In the genomic region with DNA sequence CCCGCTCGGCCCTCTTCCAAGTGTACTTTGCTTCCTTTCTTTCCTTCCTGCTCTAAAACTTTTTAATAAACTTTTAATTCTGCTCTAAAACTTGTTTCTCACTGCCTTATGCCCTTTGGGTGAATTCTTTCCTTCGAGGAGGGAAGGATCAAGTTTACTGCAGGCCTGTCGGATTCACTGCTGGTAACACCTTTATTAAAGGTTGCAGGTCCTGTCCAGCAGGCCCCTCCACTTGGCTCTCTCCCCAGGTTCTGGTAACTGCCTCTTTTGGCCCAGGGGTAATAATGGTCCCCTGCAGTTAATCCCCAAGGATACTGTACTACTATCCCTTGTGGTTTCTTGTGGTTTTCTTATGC, we compare ENCODE assay signal across 24 cellular contexts.
DNase-seq lines count a peak whose midpoint lies in the region; ATAC-seq and TF ChIP-seq lines count a peak whose summit lies in the region.
"Had no signal": no experiment of that assay in that cellular context is flagged by ENCODE, and none has a peak within 500 bp of the region (broad histone marks: within the 10 kb centered on the region; RNA-seq: fewer than 3 reads in every experiment).

No MANE protein-coding gene starts in this region.

- no peaks in the 10 kb centered on the region for H3F3A ChIP-seq in smooth muscle cell (ENCODE audit: low read depth)

- CTCF ChIA-PET in mammary epithelial cell (lab: Charles Lee; ENCODE audit: low non-redundant PET): no interaction called here

- H3K4me3 ChIP-seq in breast epithelium (no peak overlapping the region), mammary epithelial cell (replicated peaks in 1 of 3; ENCODE audit: insufficient read depth in 1 of 3, low read depth in 2 of 3, low read length in 3 of 3) (no peak overlapping the region), SJSA1 (no peak overlapping the region), smooth muscle cell (no peak overlapping the region)
- H3K4me3 ChIP-seq: BLaER1 treated with 17β-estradiol and CSF1 and Interleukin-3, amounts not matched to agents 10 nM and 100 nM; Peyer's patch had no signal

- H3K27me3 ChIP-seq in breast epithelium (no peaks in the 10 kb centered on the region), mammary epithelial cell (ENCODE audit: insufficient read depth, low read length) (no peaks in the 10 kb centered on the region), SJSA1 (replicated peaks) (no peaks in the 10 kb centered on the region), smooth muscle cell (ENCODE audit: low read depth) (no peaks in the 10 kb centered on the region)
- H3K27me3 ChIP-seq: BLaER1 treated with 17β-estradiol and CSF1 and Interleukin-3, amounts not matched to agents 10 nM and 100 nM; Peyer's patch had no signal

- DNase-seq in breast epithelium (ENCODE audit: low spot score in 2 of 2): peak in 1 of 2 donors; percentile 23
- no peak for DNase-seq in mammary epithelial cell
- no peak for DNase-seq in SJSA1 (ENCODE audit: low read depth in 1 of 2, low spot score in 2 of 2)
- DNase-seq in islet precursor cell: peak; percentile 72
- no peak for DNase-seq in smooth muscle cell (lab: John Stamatoyannopoulos, UW; ENCODE audit: unreplicated experiment)
- DNase-seq in activated T-cell treated with anti-CD3 and anti-CD28 coated beads, Interleukin-2, amount 50 U/mL, for 4 hours: no peak
- DNase-seq in CD14-positive monocyte (ENCODE audit: low spot score): no peak
- DNase-seq in activated CD4-positive, alpha-beta T cell treated with anti-CD3 and anti-CD28 coated beads, Interleukin-2, amount 50 U/mL, for 48 hours: no peak
- DNase-seq: activated CD8-positive, alpha-beta T cell treated with anti-CD3 and anti-CD28 coated beads for 36 hours; activated naive CD4-positive, alpha-beta T cell treated with anti-CD3 and anti-CD28 coated beads, Interleukin-2, amount 50 U/mL, for 16 hours; Karpas-422; left ventricle myocardium superior; MV-4-11; naive thymus-derived CD8-positive, alpha-beta T cell; NCI-H1436; NCI-H2081 treated with DMSO at 0.1 percent for 48 hours; NCI-H345; Peyer's patch; stimulated activated naive CD4-positive, alpha-beta T cell; SW 1271 had no signal

- H3K9ac ChIP-seq in mammary epithelial cell (ENCODE audit: insufficient read depth, low read length) (no peak overlapping the region), smooth muscle cell (ENCODE audit: low read depth) (no peak overlapping the region)
- H3K9ac ChIP-seq: BLaER1 treated with 17β-estradiol and CSF1 and Interleukin-3, amounts not matched to agents 10 nM and 100 nM had no signal

- H4K20me1 ChIP-seq in mammary epithelial cell (ENCODE audit: insufficient read depth, low read length) (no peaks in the 10 kb centered on the region), smooth muscle cell (ENCODE audit: low read depth) (no peaks in the 10 kb centered on the region)
- H4K20me1 ChIP-seq: BLaER1 treated with 17β-estradiol and CSF1 and Interleukin-3, amounts not matched to agents 10 nM and 100 nM had no signal

- H3K4me2 ChIP-seq in mammary epithelial cell (ENCODE audit: insufficient read depth, low read depth, low read length) (no peak overlapping the region), smooth muscle cell (peak overlapping the region; percentile 43)
- H3K4me2 ChIP-seq: BLaER1 treated with 17β-estradiol and CSF1 and Interleukin-3, amounts not matched to agents 10 nM and 100 nM had no signal

- no peaks in the 10 kb centered on the region for H3K4me1 ChIP-seq in breast epithelium
- no peaks in the 10 kb centered on the region for H3K4me1 ChIP-seq in mammary epithelial cell (ENCODE audit: insufficient read depth, low read length)
- H3K4me1 ChIP-seq in SJSA1 (replicated peaks): peaks cover 21% of the 10 kb centered on the region
- H3K4me1 ChIP-seq in smooth muscle cell (ENCODE audit: low read depth): peaks cover 10% of the 10 kb centered on the region
- H3K4me1 ChIP-seq: BLaER1 treated with 17β-estradiol and CSF1 and Interleukin-3, amounts not matched to agents 10 nM and 100 nM; Peyer's patch had no signal

- H3K9me3 Mint-ChIP-seq in activated T-cell treated with anti-CD3 and anti-CD28 coated beads, Interleukin-2, amount 50 U/mL, for 4 hours: peaks cover 4% of the 10 kb centered on the region
- peaks cover 14 to 26% (median 18%) of the 10 kb centered on the region in 7 donors for H3K9me3 Mint-ChIP-seq in CD14-positive monocyte

- peak overlapping the region; percentile 19 to 55 for H3K27ac ChIP-seq in breast epithelium
- no peak overlapping the region for H3K27ac ChIP-seq in mammary epithelial cell (ENCODE audit: insufficient read depth, low read depth, low read length)
- peak overlapping the region; percentile 62; the same call in 1 of the 2 replicates for H3K27ac ChIP-seq in SJSA1
- H3K27ac ChIP-seq in smooth muscle cell (ENCODE audit: low read depth): peak overlapping the region; percentile 61
- H3K27ac ChIP-seq: 22Rv1; BLaER1 treated with 17β-estradiol and CSF1 and Interleukin-3, amounts not matched to agents 10 nM and 100 nM; Peyer's patch had no signal

- no peaks in the 10 kb centered on the region for H3K36me3 Mint-ChIP-seq in activated T-cell treated with anti-CD3 and anti-CD28 coated beads, Interleukin-2, amount 50 U/mL, for 4 hours (ENCODE audit: insufficient read depth)
- H3K36me3 Mint-ChIP-seq in CD14-positive monocyte: peaks cover 0 to 2% of the 10 kb centered on the region in 2 donors
- H3K36me3 Mint-ChIP-seq: brain had no signal

- BruUV-seq in mammary epithelial cell (replicated peaks; lab: Mats Ljungman, UMichigan): no TSS peak

- ATAC-seq in activated T-cell treated with anti-CD3 and anti-CD28 coated beads, Interleukin-2, amount 50 U/mL, for 4 hours: no peak
- ATAC-seq: activated CD8-positive, alpha-beta T cell treated with anti-CD3 and anti-CD28 coated beads for 36 hours; activated T-helper 17 cell treated with anti-CD3 and anti-CD28 coated beads, Interleukin-2, amount 50 U/mL, for 72 hours; left ventricle myocardium superior; naive thymus-derived CD8-positive, alpha-beta T cell had no signal

- no peaks in the 10 kb centered on the region for H3K4me1 Mint-ChIP-seq in activated T-cell treated with anti-CD3 and anti-CD28 coated beads, Interleukin-2, amount 50 U/mL, for 4 hours (ENCODE audit: low read depth)
- H3K4me1 Mint-ChIP-seq in CD14-positive monocyte: no peaks in the 10 kb centered on the region
- H3K4me1 Mint-ChIP-seq: activated T-helper 17 cell treated with anti-CD3 and anti-CD28 coated beads, Interleukin-2, amount 50 U/mL, for 72 hours; naive thymus-derived CD8-positive, alpha-beta T cell had no signal

- H3K27ac Mint-ChIP-seq in CD14-positive monocyte: no peak overlapping the region
- H3K27ac Mint-ChIP-seq: activated CD8-positive, alpha-beta T cell treated with anti-CD3 and anti-CD28 coated beads for 36 hours; activated T-helper 17 cell treated with anti-CD3 and anti-CD28 coated beads, Interleukin-2, amount 50 U/mL, for 72 hours had no signal

- dilution Hi-C loops in mammary epithelial cell (cut with HindIII; ENCODE audit: low sequenced_read_pairs): no loop called here

- intact Hi-C loops in breast epithelium (cut with DNase I; ENCODE audit: low total_unique reads) (no loop called here), mammary epithelial cell (cut with micrococcal nuclease) (no loop called here), CD14-positive monocyte (cut with micrococcal nuclease) (no loop called here)

- in situ Hi-C loops in mammary epithelial cell (cut with MboI; ENCODE audit: low sequenced_read_pairs in 2 of 2): no loop called here

- H3K36me3 ChIP-seq in breast epithelium: no peaks in the 10 kb centered on the region
- H3K36me3 ChIP-seq in mammary epithelial cell (ENCODE audit: insufficient read depth, low read length): no peaks in the 10 kb centered on the region
- no peaks in the 10 kb centered on the region for H3K36me3 ChIP-seq in SJSA1
- no peaks in the 10 kb centered on the region for H3K36me3 ChIP-seq in smooth muscle cell (ENCODE audit: low read depth)
- H3K36me3 ChIP-seq: BLaER1 treated with 17β-estradiol and CSF1 and Interleukin-3, amounts not matched to agents 10 nM and 100 nM; Peyer's patch had no signal

- TF ChIP-seq POLR2A in breast epithelium (IDR thresholded peaks at IDR 0.05): no peak

- TF ChIP-seq CTCF in breast epithelium (IDR thresholded peaks at IDR 0.05) (no peak), mammary epithelial cell (conservative IDR thresholded peaks at IDR 0.05 in 1 of 2, IDR thresholded peaks at IDR 0.05 in 1 of 2; ENCODE audit: extremely low read depth in 1 of 2, insufficient read depth in 1 of 2, low read depth in 1 of 2, low read length in 2 of 2) (no peak), smooth muscle cell (IDR thresholded peaks at IDR 0.05; ENCODE audit: borderline replicate concordance, insufficient read depth, poor library complexity, severe bottlenecking) (no peak), CD14-positive monocyte (IDR thresholded peaks at IDR 0.05) (no peak)

- no peak overlapping the region for H2AFZ ChIP-seq in mammary epithelial cell (ENCODE audit: low read depth, low read length)
- no peak overlapping the region for H2AFZ ChIP-seq in smooth muscle cell (ENCODE audit: low read depth)

- H3K4me3 Mint-ChIP-seq in activated T-cell treated with anti-CD3 and anti-CD28 coated beads, Interleukin-2, amount 50 U/mL, for 4 hours: no peak overlapping the region
- H3K4me3 Mint-ChIP-seq in CD14-positive monocyte: no peak overlapping the region
- H3K4me3 Mint-ChIP-seq: activated CD8-positive, alpha-beta T cell treated with anti-CD3 and anti-CD28 coated beads for 36 hours; activated T-helper 17 cell treated with anti-CD3 and anti-CD28 coated beads, Interleukin-2, amount 50 U/mL, for 72 hours; brain; naive thymus-derived CD8-positive, alpha-beta T cell had no signal

- 66% methylated on average over 4 of the region's 4 CpGs for WGBS in mammary epithelial cell (ENCODE audit: low coverage, missing lambda C conversion rate)
- WGBS in smooth muscle cell (ENCODE audit: low lambda C conversion rate): 69% methylated on average over 4 of the region's 4 CpGs

- no peaks in the 10 kb centered on the region for H3K79me2 ChIP-seq in mammary epithelial cell (ENCODE audit: insufficient read depth, low read length)
- H3K79me2 ChIP-seq in smooth muscle cell (ENCODE audit: low read depth): no peaks in the 10 kb centered on the region

- no peaks in the 10 kb centered on the region for H3K27me3 Mint-ChIP-seq in activated T-cell treated with anti-CD3 and anti-CD28 coated beads, Interleukin-2, amount 50 U/mL, for 4 hours (ENCODE audit: low read depth)
- H3K27me3 Mint-ChIP-seq in CD14-positive monocyte (ENCODE audit: low read depth in 3 of 3): peaks cover 0 to 2% (median 2%) of the 10 kb centered on the region in 3 donors
- H3K27me3 Mint-ChIP-seq: activated T-helper 17 cell treated with anti-CD3 and anti-CD28 coated beads, Interleukin-2, amount 50 U/mL, for 72 hours had no signal

- H3K9me3 ChIP-seq in breast epithelium: peaks cover 7% of the 10 kb centered on the region in 2 donors
- H3K9me3 ChIP-seq in mammary epithelial cell (replicated peaks; ENCODE audit: insufficient read depth, low read length): no peaks in the 10 kb centered on the region
- H3K9me3 ChIP-seq in SJSA1 (replicated peaks): no peaks in the 10 kb centered on the region
- no peaks in the 10 kb centered on the region for H3K9me3 ChIP-seq in smooth muscle cell (replicated peaks; ENCODE audit: low read depth)
- H3K9me3 ChIP-seq: Peyer's patch had no signal
